Comparison of ENCODE assay signal across 33 cellular contexts in genomic region chr1:168676861-168677260, GRCh38. TPM values are rescaled to one million over a fixed set of nuclear protein-coding genes. Genes with fewer than 3 reads are reported as not detected.
"Had no signal": no experiment of that assay in that cellular context is flagged by ENCODE, and none has a peak within 500 bp of the region (broad histone marks: within the 10 kb centered on the region; RNA-seq: fewer than 3 reads in every experiment).

No MANE protein-coding gene starts in this region.

- H3K4me3 ChIP-seq: gastroesophageal sphincter, heart right ventricle, left ventricle myocardium inferior, lower lobe of right lung, mucosa of descending colon, pancreas, right atrium auricular region, smooth muscle cell, stomach, thoracic aorta, tibial nerve, upper lobe of left lung had no signal

- H3K27ac ChIP-seq: epithelial cell of prostate, gastroesophageal sphincter, heart right ventricle, left ventricle myocardium inferior, lower lobe of right lung, neutrophil, pancreas, right atrium auricular region, stomach, thoracic aorta, upper lobe of left lung had no signal

- ATAC-seq: esophagus mucosa; gastroesophageal sphincter; heart right ventricle; left colon; lower lobe of right lung; mucosa of descending colon; natural killer cell treated with Interleukin-12 subunit alpha and Interleukin-12 subunit beta and Interleukin-15 and Interleukin-18, amount 100 ng/mL, for 72 hours; pancreas; sciatic nerve; stimulated activated effector memory CD8-positive, alpha-beta T cell treated with anti-CD3 and anti-CD28 coated beads, Interleukin-12 subunit alpha, Interleukin-12 subunit beta, amount 100 ng/mL, for 72 hours had no signal

- FAIRE-seq: pancreas, urothelium cell line had no signal

- DNase-seq: cortex of kidney; effector CD8-positive, alpha-beta T cell; endodermal cell; foreskin fibroblast; glutamatergic neuron; heart right ventricle; left colon; left ventricle myocardium inferior; lower lobe of right lung; mucosa of descending colon; naive B cell; pancreas; stimulated activated CD4-positive, alpha-beta T cell treated with anti-CD3 and anti-CD28 coated beads, Interleukin-2, amount 100 ng/mL, for 24 hours; stimulated activated CD4-positive, alpha-beta T cell treated with anti-CD3 and anti-CD28 coated beads, Interleukin-4, amount 100 ng/mL, for 24 hours; stimulated activated naive CD4-positive, alpha-beta T cell treated with Interleukin-2 at 50 U/mL for 16 hours; stomach; upper lobe of left lung had no signal

- H3K36me3 ChIP-seq: gastroesophageal sphincter, heart right ventricle, left ventricle myocardium inferior, lower lobe of right lung, neutrophil, pancreas, right atrium auricular region, stomach, thoracic aorta, tibial nerve, upper lobe of left lung had no signal

- H3K27me3 ChIP-seq: gastroesophageal sphincter, heart right ventricle, neutrophil, pancreas, right atrium auricular region, stomach, tibial nerve, upper lobe of left lung had no signal

- H3K4me2 ChIP-seq: smooth muscle cell had no signal

- H3K4me1 ChIP-seq: lower lobe of right lung, pancreas, right atrium auricular region, stomach, tibial nerve, upper lobe of left lung had no signal

- H3K9me3 ChIP-seq: gastroesophageal sphincter, mucosa of descending colon, neutrophil, pancreas, right atrium auricular region, thoracic aorta, upper lobe of left lung had no signal

RNA-seq across cellular contexts. Expression of gene DPT, which starts 52.1 kb away (rescaled TPM):
- total RNA-seq: dermis microvascular lymphatic vessel endothelial cell; endodermal cell; kidney epithelial cell; natural killer cell treated with Interleukin-12 subunit alpha and Interleukin-12 subunit beta and Interleukin-15 and Interleukin-18, amount 100 ng/mL, for 72 hours; neural crest cell; progenitor cell of endocrine pancreas had no signal
